1 cellular context compared by ENCODE assay signal in the genomic region with DNA sequence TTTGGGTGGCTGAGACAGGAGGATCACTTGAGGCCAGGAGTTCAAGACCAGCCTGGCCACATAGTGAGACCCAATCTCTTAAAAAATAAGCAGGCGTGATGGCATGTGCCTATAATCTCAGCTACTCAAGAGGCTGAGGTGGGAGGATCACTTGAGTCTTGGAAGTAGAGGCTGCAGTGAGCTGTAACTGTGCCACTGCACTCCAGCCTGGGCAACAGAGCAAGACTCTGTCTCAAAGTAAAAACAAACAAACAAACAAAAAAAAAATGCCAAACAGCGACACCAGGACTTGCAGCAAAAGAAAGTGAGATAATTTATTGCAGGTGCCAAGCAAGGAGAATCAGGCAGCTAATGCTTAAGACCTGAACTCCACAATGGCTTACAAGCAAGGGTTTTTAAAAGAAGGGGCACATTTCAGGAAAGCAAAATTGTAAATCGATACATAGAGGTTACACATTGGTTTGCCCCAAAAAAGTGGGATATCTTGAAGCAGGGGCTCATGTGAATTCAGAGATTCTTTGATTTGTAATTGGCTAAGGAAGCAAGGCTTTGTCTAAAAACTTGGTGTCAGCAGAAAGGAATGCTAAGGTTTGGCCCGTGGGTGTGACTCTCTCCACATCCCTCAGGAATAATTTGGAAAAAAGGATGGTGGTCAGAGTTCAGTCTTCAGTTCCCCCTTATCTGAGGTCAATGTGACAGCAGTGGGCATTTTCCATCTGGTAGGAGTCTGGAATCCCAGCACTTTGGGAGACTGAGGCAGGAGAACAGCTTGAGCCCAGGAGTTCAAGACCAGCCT.
TF ChIP-seq lines count a peak whose summit lies in the region.

No MANE protein-coding gene starts in this region.

TF ChIP-seq in H1, 55 proteins besides CTCF, POLR2A, EP300 and RAD21:
- no peak for TF ChIP-seq SUZ12 (IDR thresholded peaks at IDR 0.05; ENCODE audit: low read length)
